ENCODE assay signal across 9 cellular contexts in genomic region chr12:67161322-67161918, GRCh38.
A peak's percentile ranks its signal among the peaks of the same experiment; 100 is the strongest.
DNase-seq lines count a peak whose midpoint lies in the region; ATAC-seq and TF ChIP-seq lines count a peak whose summit lies in the region.
"Had no signal": no experiment of that assay in that cellular context is flagged by ENCODE, and none has a peak within 500 bp of the region (broad histone marks: within the 10 kb centered on the region; RNA-seq: fewer than 3 reads in every experiment).

No MANE protein-coding gene starts in this region.

- H3K4me3 ChIP-seq in AG04449 (ENCODE audit: low read depth, low read length): no peak overlapping the region
- H3K4me3 ChIP-seq in GM06990 (replicated peaks; ENCODE audit: low read depth, low read length): no peak overlapping the region
- no peak overlapping the region for H3K4me3 ChIP-seq in Panc1 (ENCODE audit: low read depth in 2 of 2, low read length in 2 of 2)
- no peak overlapping the region for H3K4me3 ChIP-seq in mammary epithelial cell (replicated peaks in 1 of 3; ENCODE audit: insufficient read depth in 1 of 3, low read depth in 2 of 3, low read length in 3 of 3)
- H3K4me3 ChIP-seq in upper lobe of right lung: no peak overlapping the region

- H3K36me3 ChIP-seq in GM06990 (ENCODE audit: control insufficient read depth, insufficient read depth, low read length) (no peaks in the 10 kb centered on the region), Panc1 (ENCODE audit: control insufficient read depth, insufficient read depth, low read length) (no peaks in the 10 kb centered on the region), mammary epithelial cell (ENCODE audit: insufficient read depth, low read length) (no peaks in the 10 kb centered on the region), upper lobe of right lung (no peaks in the 10 kb centered on the region)

- H3K9ac ChIP-seq in mammary epithelial cell (ENCODE audit: insufficient read depth, low read length): no peak overlapping the region

- no peaks in the 10 kb centered on the region for H3K9me3 ChIP-seq in Panc1 (ENCODE audit: control insufficient read depth, insufficient read depth, low read depth, low read length)
- H3K9me3 ChIP-seq in mammary epithelial cell (replicated peaks; ENCODE audit: insufficient read depth, low read length): no peaks in the 10 kb centered on the region
- H3K9me3 ChIP-seq in upper lobe of right lung: no peaks in the 10 kb centered on the region

- H3K36me3 Mint-ChIP-seq in mesothelial cell of epicardium: no peaks in the 10 kb centered on the region
- H3K36me3 Mint-ChIP-seq: IgD-negative memory B cell had no signal

- in situ Hi-C loops in Panc1 (cut with HindIII; ENCODE audit: low pct_unique_long_range_greater_than_20kb, low sequenced_read_pairs): no loop called here
- in situ Hi-C loops in mammary epithelial cell (cut with MboI; ENCODE audit: low sequenced_read_pairs in 2 of 2): no loop called here

- dilution Hi-C loops in mammary epithelial cell (cut with HindIII; ENCODE audit: low sequenced_read_pairs): no loop called here

- H3K27me3 ChIP-seq in GM06990 (replicated peaks; ENCODE audit: control insufficient read depth, insufficient read depth, low read length): no peaks in the 10 kb centered on the region
- H3K27me3 ChIP-seq in Panc1 (ENCODE audit: control insufficient read depth, insufficient read depth, low read length): peaks cover 4% of the 10 kb centered on the region; the same call in 1 of the 2 replicates
- no peaks in the 10 kb centered on the region for H3K27me3 ChIP-seq in mammary epithelial cell (ENCODE audit: insufficient read depth, low read length)
- H3K27me3 ChIP-seq in upper lobe of right lung: no peaks in the 10 kb centered on the region

- no peaks in the 10 kb centered on the region for H3K4me1 Mint-ChIP-seq in mesothelial cell of epicardium
- H3K4me1 Mint-ChIP-seq: IgD-negative memory B cell had no signal

- POLR2A ChIA-PET in AG04449 (lab: Yijun Ruan, JAX) (interaction anchor here (0.7 kb wide), 1 partner anchor 108 kb away, joined by 3 read pairs; the partner anchor contains the start of gene CAND1), Panc1 (lab: Charles Lee) (no interaction called here)

- CTCF ChIA-PET in AG04449 (lab: Yijun Ruan, JAX): interaction anchor here (0.5 to 1.5 kb wide), 7 partner anchors 9 to 252 kb away, joined by 3 to 7 read pairs (median 4); no protein-coding TSS in a partner anchor
- CTCF ChIA-PET in Panc1 (lab: Charles Lee): interaction anchor here (0.6 to 0.7 kb wide), 3 partner anchors 61 to 248 kb away, joined by 3 to 4 read pairs (median 3); no protein-coding TSS in a partner anchor
- CTCF ChIA-PET in mammary epithelial cell (lab: Charles Lee; ENCODE audit: low non-redundant PET): interaction anchor here (0.5 to 1.0 kb wide), 5 partner anchors 21 to 654 kb away, joined by 4 to 14 read pairs (median 6); partner anchors contain the start of gene CAND1

- H4K20me1 ChIP-seq in mammary epithelial cell (ENCODE audit: insufficient read depth, low read length): no peaks in the 10 kb centered on the region

- BruUV-seq in Panc1 (replicated peaks; lab: Mats Ljungman, UMichigan) (no TSS peak), mammary epithelial cell (replicated peaks; lab: Mats Ljungman, UMichigan) (no TSS peak)

- H2AFZ ChIP-seq in mammary epithelial cell (ENCODE audit: low read depth, low read length): no peak overlapping the region

- no peak overlapping the region for H3K27ac Mint-ChIP-seq in mesothelial cell of epicardium
- H3K27ac Mint-ChIP-seq: IgD-negative memory B cell had no signal

- H3K27ac ChIP-seq in Panc1 (ENCODE audit: low read length): no peak overlapping the region
- no peak overlapping the region for H3K27ac ChIP-seq in mammary epithelial cell (ENCODE audit: insufficient read depth, low read depth, low read length)
- no peak overlapping the region for H3K27ac ChIP-seq in upper lobe of right lung

- no peak overlapping the region for H3K4me2 ChIP-seq in mammary epithelial cell (ENCODE audit: insufficient read depth, low read depth, low read length)

- ATAC-seq in HG02885 (IDR thresholded peaks at IDR 0.05; ENCODE audit: poor library complexity, unreplicated experiment) (peak; percentile 85), Panc1 (no peak), upper lobe of right lung (peak; percentile 80)

- WGBS in mammary epithelial cell (ENCODE audit: low coverage, missing lambda C conversion rate): 83% methylated on average over 6 of the region's 6 CpGs

- H3K4me1 ChIP-seq in Panc1 (ENCODE audit: control insufficient read depth, insufficient read depth, low read length): no peaks in the 10 kb centered on the region
- peaks cover under 1% of the 10 kb centered on the region for H3K4me1 ChIP-seq in mammary epithelial cell (ENCODE audit: insufficient read depth, low read length)
- no peaks in the 10 kb centered on the region for H3K4me1 ChIP-seq in upper lobe of right lung

- no peaks in the 10 kb centered on the region for H3K79me2 ChIP-seq in mammary epithelial cell (ENCODE audit: insufficient read depth, low read length)

- DNase-seq in AG04449 (ENCODE audit: low read depth, low spot score) (no peak), GM06990 (ENCODE audit: extremely low read depth, insufficient read length) (peak; percentile 3), Panc1 (ENCODE audit: low read depth, low spot score) (peak; percentile 20), mammary epithelial cell (peak; percentile 38), medulla oblongata (ENCODE audit: extremely low spot score) (peak; percentile 26), upper lobe of right lung (no peak), mesothelial cell of epicardium (ENCODE audit: low spot score in 2 of 2, unreplicated experiment in 2 of 2) (no peak)

- intact Hi-C loops in Panc1 (cut with micrococcal nuclease; ENCODE audit: unreplicated experiment) (loop anchor here (5.0 kb wide), 1 partner anchor 56 kb away; no protein-coding TSS in a partner anchor), mammary epithelial cell (cut with micrococcal nuclease) (loop anchor here (2.0 to 5.0 kb wide), 2 partner anchors 61 to 93 kb away; no protein-coding TSS in a partner anchor), upper lobe of right lung (cut with DNase I) (no loop called here)

- H3K4me3 Mint-ChIP-seq in mesothelial cell of epicardium: no peak overlapping the region
- H3K4me3 Mint-ChIP-seq: IgD-negative memory B cell had no signal

- H3K9me3 Mint-ChIP-seq in mesothelial cell of epicardium: peaks cover 4% of the 10 kb centered on the region
- H3K9me3 Mint-ChIP-seq: IgD-negative memory B cell had no signal

- H3K27me3 Mint-ChIP-seq in mesothelial cell of epicardium (ENCODE audit: low read depth): peaks cover 27% of the 10 kb centered on the region

- TF ChIP-seq CTCF in AG04449 (IDR thresholded peaks at IDR 0.05; ENCODE audit: insufficient read depth, low read length, missing control alignments) (peak; percentile 44), GM06990 (IDR thresholded peaks at IDR 0.05; ENCODE audit: insufficient read depth, low read length, poor library complexity, severe bottlenecking) (peak; percentile 65), Panc1 (IDR thresholded peaks at IDR 0.05) (peak; percentile 77), mammary epithelial cell (conservative IDR thresholded peaks at IDR 0.05 in 1 of 2, IDR thresholded peaks at IDR 0.05 in 1 of 2; ENCODE audit: extremely low read depth in 1 of 2, insufficient read depth in 1 of 2, low read depth in 1 of 2, low read length in 2 of 2) (peak; percentile 68), upper lobe of right lung (IDR thresholded peaks at IDR 0.05) (peak; percentile 52), mesothelial cell of epicardium (IDR thresholded peaks at IDR 0.05; ENCODE audit: unreplicated experiment) (no peak)

Comparison
In these comparisons a context has a peak if more than half of its experiments do, and no peak if none do; other contexts are left out.
1. DNase-seq: peak in GM06990 (single experiment), Panc1 (single experiment), mammary epithelial cell (single experiment) and medulla oblongata (single experiment); none in AG04449 (single experiment), upper lobe of right lung (single experiment) and mesothelial cell of epicardium (0 of 2).